ENCODE assay signal across 9 cellular contexts in genomic region chr9:95874989-95875304, GRCh38. TPM values are rescaled to one million over a fixed set of nuclear protein-coding genes. Genes with fewer than 3 reads are reported as not detected.
DNase-seq lines count a peak whose midpoint lies in the region; ATAC-seq, FAIRE-seq and TF ChIP-seq lines count a peak whose summit lies in the region.
"Had no signal": no experiment of that assay in that cellular context is flagged by ENCODE, and none has a peak within 500 bp of the region (broad histone marks: within the 10 kb centered on the region; RNA-seq: fewer than 3 reads in every experiment).

No MANE protein-coding gene starts in this region.

- ATAC-seq in A549: peak; percentile 46 to 49; a peak in 5 of 6 replicates
- peak; percentile 12 for ATAC-seq in GM19397 (IDR thresholded peaks at IDR 0.05; ENCODE audit: unreplicated experiment)
- peak in 1 of 2 donors; percentile 40 for ATAC-seq in natural killer cell treated with Interleukin-12 subunit alpha and Interleukin-12 subunit beta and Interleukin-15 and Interleukin-18, amount 100 ng/mL, for 72 hours

- POLR2A ChIA-PET in A549 (lab: Yijun Ruan, JAX): interaction anchor here (0.6 to 2.5 kb wide), 12 partner anchors 8 to 756 kb away, joined by 3 to 15 read pairs (median 5); partner anchors contain the start of gene PTCH1

- peak; percentile 18 to 52 for DNase-seq in A549 (ENCODE audit: low read depth in 1 of 2, low spot score in 1 of 2)
- peak; percentile 22 for DNase-seq in NCI-H460 (ENCODE audit: extremely low read depth, low read depth)
- peak; percentile 19 to 38 for DNase-seq in activated CD8-positive, alpha-beta memory T cell treated with anti-CD3 and anti-CD28 coated beads for 4 hours (ENCODE audit: low read depth in 2 of 2)
- peak; percentile 81 for DNase-seq in natural killer cell treated with Interleukin-12 subunit alpha and Interleukin-12 subunit beta and Interleukin-15 and Interleukin-18, amount 100 ng/mL, for 72 hours (ENCODE audit: low spot score)
- DNase-seq in stimulated activated naive CD4-positive, alpha-beta T cell treated with Interleukin-2 at 50 U/mL for 16 hours (lab: John Stamatoyannopoulos, UW): peak; percentile 58
- no peak for DNase-seq in NCI-H2081 treated with DMSO at 0.1 percent for 48 hours (lab: John Stamatoyannopoulos, UW)

- H3K27ac ChIP-seq in A549: no peak overlapping the region

- H3K4me1 Mint-ChIP-seq in natural killer cell treated with Interleukin-12 subunit alpha and Interleukin-12 subunit beta and Interleukin-15 and Interleukin-18, amount 100 ng/mL, for 72 hours (ENCODE audit: low read depth in 2 of 2): peaks cover 13 to 24% of the 10 kb centered on the region in 2 donors

- peak overlapping the region; percentile 90 for H3K4me2 ChIP-seq in A549

- H3K27me3 Mint-ChIP-seq in natural killer cell treated with Interleukin-12 subunit alpha and Interleukin-12 subunit beta and Interleukin-15 and Interleukin-18, amount 100 ng/mL, for 72 hours: no peaks in the 10 kb centered on the region
- H3K27me3 Mint-ChIP-seq: dendritic cell treated with granulocyte-macrophage colony-stimulating factor and Interleukin-4, amounts not matched to agents 40 ng/mL and 50 ng/mL, for 4 days had no signal

- TF ChIP-seq POLR2A in A549 (IDR thresholded peaks at IDR 0.05; ENCODE audit: low read length): no peak

- H3K9me3 Mint-ChIP-seq in natural killer cell treated with Interleukin-12 subunit alpha and Interleukin-12 subunit beta and Interleukin-15 and Interleukin-18, amount 100 ng/mL, for 72 hours: no peaks in the 10 kb centered on the region

- CTCF ChIA-PET in A549 (lab: Yijun Ruan, JAX): interaction anchor here (0.8 to 1.1 kb wide), 3 partner anchors 10 to 343 kb away, joined by 3 read pairs; no protein-coding TSS in a partner anchor

- peak overlapping the region; percentile 87 for H3K9ac ChIP-seq in endocrine pancreas (ENCODE audit: control insufficient read depth, insufficient read depth, low read length)

- H3K27me3 ChIP-seq in endocrine pancreas (ENCODE audit: control insufficient read depth, insufficient read depth, low read length): no peaks in the 10 kb centered on the region

- no peak for FAIRE-seq in A549 (lab: Jason Lieb, UNC)

- no peak overlapping the region for H3K4me3 Mint-ChIP-seq in natural killer cell treated with Interleukin-12 subunit alpha and Interleukin-12 subunit beta and Interleukin-15 and Interleukin-18, amount 100 ng/mL, for 72 hours
- H3K4me3 Mint-ChIP-seq: dendritic cell treated with granulocyte-macrophage colony-stimulating factor and Interleukin-4, amounts not matched to agents 40 ng/mL and 50 ng/mL, for 4 days had no signal

- TF ChIP-seq EP300 in A549 (IDR thresholded peaks at IDR 0.05): no peak

- H3K9me3 ChIP-seq in A549 (no peaks in the 10 kb centered on the region), endocrine pancreas (ENCODE audit: control insufficient read depth, low read length) (no peaks in the 10 kb centered on the region)

- WGBS in A549 (ENCODE audit: missing lambda C conversion rate): under 1% methylated on average over 20 of the region's 20 CpGs

- TF ChIP-seq CTCF in A549 (IDR thresholded peaks at IDR 0.05): 0 out of 3 replicates have a peak, but pooled peaks have one; percentile 6

- H3K36me3 Mint-ChIP-seq in natural killer cell treated with Interleukin-12 subunit alpha and Interleukin-12 subunit beta and Interleukin-15 and Interleukin-18, amount 100 ng/mL, for 72 hours: peaks cover 29% of the 10 kb centered on the region

- no peak overlapping the region for H3K27ac Mint-ChIP-seq in natural killer cell treated with Interleukin-12 subunit alpha and Interleukin-12 subunit beta and Interleukin-15 and Interleukin-18, amount 100 ng/mL, for 72 hours
- H3K27ac Mint-ChIP-seq: dendritic cell treated with granulocyte-macrophage colony-stimulating factor and Interleukin-4, amounts not matched to agents 40 ng/mL and 50 ng/mL, for 4 days had no signal

- H3K4me3 ChIP-seq in A549 (no peak overlapping the region), endocrine pancreas (ENCODE audit: control insufficient read depth, insufficient read depth, low read length) (peak overlapping the region; percentile 90)

- peaks cover 17% of the 10 kb centered on the region; the same call in 1 of the 3 replicates for H3K4me1 ChIP-seq in A549
- peaks cover 7% of the 10 kb centered on the region for H3K4me1 ChIP-seq in endocrine pancreas (ENCODE audit: control insufficient read depth, insufficient read depth, low read length)

- no peaks in the 10 kb centered on the region for H3K36me3 ChIP-seq in endocrine pancreas (ENCODE audit: control insufficient read depth, insufficient read depth, low read length)

- TF ChIP-seq RAD21 in A549 (conservative IDR thresholded peaks at IDR 0.05 in 1 of 2, IDR thresholded peaks at IDR 0.05 in 1 of 2): no peak

TF ChIP-seq in A549, 52 proteins besides CTCF, POLR2A, EP300 and RAD21:
- no peak for TF ChIP-seq FOSL2 (IDR thresholded peaks at IDR 0.05)
- peak; percentile 34; the same call in 1 of the 2 replicates for TF ChIP-seq FOSL2 (CRISPR knock-in tag; IDR thresholded peaks at IDR 0.05)
- TF ChIP-seq FOXS1 (CRISPR knock-in tag; IDR thresholded peaks at IDR 0.05): no peak

RNA-seq across cellular contexts. Expression of gene ERCC6L2, which starts 0.5 kb away (rescaled TPM):
- polyA plus RNA-seq in A549 (2011; rRNA removed): 34.5 and 36.7 TPM in 2 replicates
- polyA plus RNA-seq in A549 (2012; cell fraction: cytosol; rRNA removed): 5.1 and 6.4 TPM in 2 replicates
- 4.2 and 4.7 TPM in 2 replicates for polyA plus RNA-seq in A549 (2012; cell fraction: nucleus; rRNA removed)
- polyA plus RNA-seq in A549 (2017; fragmentation: RNase III; extraction: RNeasy Plus Mini Kit Qiagen cat#74134 plus additional on column Dnase treatment): 13.3 to 15.9 TPM (median 13.5 TPM) in 3 replicates
- 51.1 and 56.1 TPM in 2 replicates for polyA minus RNA-seq in A549 (2011; rRNA and poly(A)+ RNA removed)
- 46.9 and 62.2 TPM in 2 replicates for total RNA-seq in NCI-H460 (2014; rRNA removed; shearing (Covaris generic))
- polyA plus RNA-seq in NCI-H460 (2014; cell fraction: nucleus; rRNA removed): 13.1 and 32.8 TPM in 2 replicates
- total RNA-seq in natural killer cell treated with Interleukin-12 subunit alpha and Interleukin-12 subunit beta and Interleukin-15 and Interleukin-18, amount 100 ng/mL, for 72 hours: 10 to 100 TPM; 25.2 to 30.4 TPM
